17 cellular contexts compared by ENCODE assay signal in genomic region chr7:77913977-77914607, GRCh38.
DNase-seq lines count a peak whose midpoint lies in the region; ATAC-seq, FAIRE-seq and TF ChIP-seq lines count a peak whose summit lies in the region.
"Had no signal": no experiment of that assay in that cellular context is flagged by ENCODE, and none has a peak within 500 bp of the region (broad histone marks: within the 10 kb centered on the region; RNA-seq: fewer than 3 reads in every experiment).

No MANE protein-coding gene starts in this region.

- TF ChIP-seq CTCF in GM12878 (IDR thresholded peaks at IDR 0.05 in 2 of 3, conservative IDR thresholded peaks at IDR 0.05 in 1 of 3; ENCODE audit: control insufficient read depth in 2 of 3, extremely low read depth in 1 of 3, insufficient read depth in 1 of 3, low read depth in 3 of 3, low read length in 3 of 3): no peak
- no peak for TF ChIP-seq CTCF in nephron progenitor cell (IDR thresholded peaks at IDR 0.05)

- SMC1A ChIA-PET in GM12878 (lab: Charles Lee; ENCODE audit: uncharacterized antibody, unreplicated experiment): interaction anchor here (0.7 to 1.9 kb wide), 7 partner anchors 9 to 519 kb away, joined by 3 to 7 read pairs (median 3); partner anchors contain the start of genes PHTF2 and TMEM60

- no TSS peak for BruUV-seq in GM12878 (replicated peaks; lab: Mats Ljungman, UMichigan)

- H3K27ac Mint-ChIP-seq in CD8-positive, alpha-beta memory T cell: peak overlapping the region in 3 of 8 donors; percentile 4 to 78 (median 18)
- peak overlapping the region; percentile 27 for H3K27ac Mint-ChIP-seq in nephron progenitor cell

- in situ Hi-C loops in GM12878 (cut with MboI): no loop called here

- 76% methylated on average over 3 of the region's 4 CpGs for WGBS in GM12878 (ENCODE audit: insufficient coverage, insufficient replicate concordance, low lambda C conversion rate, missing lambda C conversion rate)

- TF ChIP-seq EP300 in GM12878 (IDR thresholded peaks at IDR 0.05; ENCODE audit: borderline replicate concordance in 1 of 2, control insufficient read depth in 1 of 2, low read depth in 2 of 2, low read length in 2 of 2): no peak

- H3K9me3 Mint-ChIP-seq in CD8-positive, alpha-beta memory T cell: no peaks in the 10 kb centered on the region
- no peaks in the 10 kb centered on the region for H3K9me3 Mint-ChIP-seq in nephron progenitor cell

- H3K4me3 Mint-ChIP-seq in CD8-positive, alpha-beta memory T cell: no peak overlapping the region
- H3K4me3 Mint-ChIP-seq in nephron progenitor cell: no peak overlapping the region

- no peaks in the 10 kb centered on the region for H3K27me3 Mint-ChIP-seq in CD8-positive, alpha-beta memory T cell
- H3K27me3 Mint-ChIP-seq in nephron progenitor cell (ENCODE audit: low read depth, poor library complexity): no peaks in the 10 kb centered on the region

- POLR2A ChIA-PET in CD8-positive, alpha-beta memory T cell (lab: Charles Lee): no interaction called here
- POLR2A ChIA-PET in GM12878 (lab: Charles Lee): interaction anchor here (0.9 kb wide), 1 partner anchor 19 kb away, joined by 3 read pairs; no protein-coding TSS in a partner anchor

- TF ChIP-seq POLR2A in GM12878 (IDR thresholded peaks at IDR 0.05; ENCODE audit: low read depth, low read length): no peak

- intact Hi-C loops in GM12878 (cut with micrococcal nuclease; ENCODE audit: unreplicated experiment): no loop called here

- H3K9me3 ChIP-seq in CD8-positive, alpha-beta memory T cell (ENCODE audit: low read length): no peaks in the 10 kb centered on the region
- no peaks in the 10 kb centered on the region for H3K9me3 ChIP-seq in GM12878 (replicated peaks; ENCODE audit: control insufficient read depth, insufficient read depth, low read length)
- H3K9me3 ChIP-seq: BLaER1 had no signal

- H3K27me3 ChIP-seq in CD8-positive, alpha-beta memory T cell (ENCODE audit: insufficient read depth, low read length, poor library complexity, severe bottlenecking): no peaks in the 10 kb centered on the region
- H3K27me3 ChIP-seq in GM12878 (replicated peaks in 1 of 2; ENCODE audit: control insufficient read depth in 2 of 2, insufficient read depth in 2 of 2, low read length in 1 of 2): no peaks in the 10 kb centered on the region
- H3K27me3 ChIP-seq: BLaER1 had no signal

- no peak overlapping the region for H2AFZ ChIP-seq in GM12878 (ENCODE audit: control insufficient read depth, low read depth, low read length)

- peaks cover 3 to 18% (median 9%) of the 10 kb centered on the region in 3 donors for H3K4me1 Mint-ChIP-seq in CD8-positive, alpha-beta memory T cell
- H3K4me1 Mint-ChIP-seq in nephron progenitor cell: peaks cover 5% of the 10 kb centered on the region

- H3K4me3 ChIP-seq in CD8-positive, alpha-beta memory T cell (ENCODE audit: low read length): no peak overlapping the region
- H3K4me3 ChIP-seq in GM12878: no peak overlapping the region
- H3K4me3 ChIP-seq: BLaER1 had no signal

- no peaks in the 10 kb centered on the region for H3K79me2 ChIP-seq in GM12878 (ENCODE audit: control insufficient read depth, insufficient read depth, low read length)

- peaks cover 0 to 30% (median 14%) of the 10 kb centered on the region in 3 donors for H3K36me3 Mint-ChIP-seq in CD8-positive, alpha-beta memory T cell
- H3K36me3 Mint-ChIP-seq in nephron progenitor cell (ENCODE audit: low read depth): no peaks in the 10 kb centered on the region

- H4K20me1 ChIP-seq in GM12878 (ENCODE audit: control insufficient read depth, insufficient read depth): no peaks in the 10 kb centered on the region
- H4K20me1 ChIP-seq: BLaER1 had no signal

- peak overlapping the region; percentile 44 for H3K27ac ChIP-seq in CD8-positive, alpha-beta memory T cell (ENCODE audit: low read depth, low read length)
- H3K27ac ChIP-seq in GM12878 (ENCODE audit: control insufficient read depth, insufficient read depth): no peak overlapping the region
- H3K27ac ChIP-seq: BLaER1, epithelial cell of prostate had no signal

- H3K9ac ChIP-seq in GM12878 (ENCODE audit: control insufficient read depth, insufficient read depth, low read length): no peak overlapping the region
- H3K9ac ChIP-seq: BLaER1 had no signal

- RAD21 ChIA-PET in GM12878 (lab: Charles Lee; ENCODE audit: unreplicated experiment): interaction anchor here (1.5 kb wide), 1 partner anchor 51 kb away, joined by 3 read pairs; no protein-coding TSS in a partner anchor

- no peaks in the 10 kb centered on the region for H3K4me1 ChIP-seq in CD8-positive, alpha-beta memory T cell (ENCODE audit: insufficient read depth, low read length)
- H3K4me1 ChIP-seq in GM12878 (ENCODE audit: control insufficient read depth, insufficient read depth, low read length): peaks cover 3% of the 10 kb centered on the region; the same call in 1 of the 2 replicates
- H3K4me1 ChIP-seq: BLaER1 had no signal

- peak; percentile 31 for FAIRE-seq in GM12878 (lab: Jason Lieb, UNC)

- CTCF ChIA-PET in CD8-positive, alpha-beta memory T cell (lab: Charles Lee): interaction anchor here (1.5 kb wide), 1 partner anchor 9 kb away, joined by 4 read pairs; no protein-coding TSS in a partner anchor
- CTCF ChIA-PET in GM12878 (lab: Yijun Ruan, JAX): interaction anchor here (0.6 to 1.3 kb wide), 5 partner anchors 9 to 290 kb away, joined by 3 to 5 read pairs (median 3); no protein-coding TSS in a partner anchor

- no peak overlapping the region for H3K4me2 ChIP-seq in GM12878 (ENCODE audit: control insufficient read depth, insufficient read depth)
- H3K4me2 ChIP-seq: BLaER1 had no signal

- DNase-seq in CD8-positive, alpha-beta memory T cell: no peak
- DNase-seq in NCI-H69 (lab: John Stamatoyannopoulos, UW) (peak; percentile 18), GM12878 (ENCODE audit: low read depth, low spot score) (no peak), nephron progenitor cell (no peak), DMS53 (lab: John Stamatoyannopoulos, UW) (no peak)
- DNase-seq: activated T-cell treated with anti-CD3 and anti-CD28 coated beads, Interleukin-2, amount 50 U/mL, for 48 hours; HCEC 1CT; midbrain; posterior cingulate gyrus; RPMI8226; stimulated activated CD4-positive, alpha-beta T cell treated with anti-CD3 and anti-CD28 coated beads, Interleukin-4, amount 100 ng/mL, for 1 hour; stimulated activated naive CD8-positive, alpha-beta T cell treated with anti-CD3 and anti-CD28 coated beads, Interleukin-15, Interleukin-2, amounts not matched to agents 100 U/mL and 50 U/mL, for 24 hours had no signal

- H3K36me3 ChIP-seq in CD8-positive, alpha-beta memory T cell (ENCODE audit: insufficient read depth, low read length): no peaks in the 10 kb centered on the region
- peaks cover 0 to 4% of the 10 kb centered on the region in 2 experiments; a peak in 1 of 4 replicates for H3K36me3 ChIP-seq in GM12878 (ENCODE audit: control insufficient read depth in 2 of 2, insufficient read depth in 2 of 2, low read length in 1 of 2)

- TF ChIP-seq RAD21 in GM12878 (IDR thresholded peaks at IDR 0.05; ENCODE audit: insufficient read depth, low read depth, low read length): no peak

- ATAC-seq in GM12878 (no peak), HG03457 (IDR thresholded peaks at IDR 0.05; ENCODE audit: unreplicated experiment) (no peak), HG02852 (IDR thresholded peaks at IDR 0.05; ENCODE audit: unreplicated experiment) (no peak), HG02610 (IDR thresholded peaks at IDR 0.05; ENCODE audit: unreplicated experiment) (no peak)
- ATAC-seq: stimulated activated naive CD8-positive, alpha-beta T cell treated with anti-CD3 and anti-CD28 coated beads, Interleukin-15, Interleukin-2, amounts not matched to agents 100 U/mL and 50 U/mL, for 24 hours had no signal

TF ChIP-seq in GM12878, 131 proteins besides CTCF, POLR2A, EP300 and RAD21:
- TF ChIP-seq USF2 (IDR thresholded peaks at IDR 0.05; ENCODE audit: borderline replicate concordance, low read depth, low read length) (no peak), HSF1 (IDR thresholded peaks at IDR 0.05; ENCODE audit: low read depth, low read length) (no peak), ESRRA (IDR thresholded peaks at IDR 0.05; ENCODE audit: low read length) (no peak), CREM (IDR thresholded peaks at IDR 0.05; ENCODE audit: low read depth) (no peak), NRF1 (conservative IDR thresholded peaks at IDR 0.05; ENCODE audit: low read depth, low read length) (no peak), IKZF1 (conservative IDR thresholded peaks at IDR 0.05) (no peak), SUZ12 (IDR thresholded peaks at IDR 0.05; ENCODE audit: unreplicated experiment) (no peak), TCF3 (IDR thresholded peaks at IDR 0.05; ENCODE audit: borderline replicate concordance, insufficient read depth, low read depth, low read length) (no peak)
TF ChIP-seq in GM12878: peak in this region for 0.
